Comparison of ENCODE assay signal across 8 cellular contexts in the genomic region with DNA sequence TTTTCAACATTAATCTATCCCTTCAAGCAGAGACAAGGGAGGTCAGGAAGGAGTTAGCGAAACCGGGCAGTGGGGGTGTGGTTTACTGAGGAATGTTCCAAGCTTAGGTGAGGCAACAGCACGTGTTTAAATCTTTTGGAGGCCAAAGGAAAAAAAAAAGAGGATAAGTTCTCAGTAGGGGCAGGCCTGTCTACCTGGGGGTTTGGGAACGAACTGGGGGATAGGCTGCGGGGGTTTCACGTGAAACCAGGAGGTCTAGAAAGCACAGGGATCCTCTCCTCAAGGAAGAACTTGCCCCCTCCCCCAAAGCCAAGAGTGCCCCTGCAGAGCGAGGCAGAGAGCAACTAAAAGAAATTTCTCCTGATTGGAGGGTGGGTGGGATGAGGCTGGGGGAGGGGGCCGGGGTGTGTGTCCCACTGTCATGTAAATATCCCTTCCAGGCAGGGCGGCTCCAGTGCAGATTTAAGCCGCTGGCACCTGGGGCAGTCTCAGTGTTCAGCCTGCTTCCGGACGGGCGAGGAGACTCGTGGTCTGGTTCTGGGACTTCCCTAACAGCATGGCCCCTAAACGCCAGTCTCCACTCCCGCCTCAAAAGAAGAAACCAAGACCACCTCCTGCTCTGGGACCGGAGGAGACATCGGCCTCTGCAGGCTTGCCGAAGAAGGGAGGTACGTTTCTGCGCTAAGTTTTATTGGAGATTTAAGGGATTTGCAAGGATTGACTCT. TPM values are rescaled to one million over a fixed set of nuclear protein-coding genes. Genes with fewer than 3 reads are reported as not detected.
DNase-seq lines count a peak whose midpoint lies in the region; ATAC-seq, FAIRE-seq and TF ChIP-seq lines count a peak whose summit lies in the region.

No MANE protein-coding gene starts in this region.

- H3K79me2 ChIP-seq in GM12878 (ENCODE audit: control insufficient read depth, insufficient read depth, low read length): peaks cover 70% of the 10 kb centered on the region

- H3K27me3 ChIP-seq in GM12878 (replicated peaks in 1 of 2; ENCODE audit: control insufficient read depth in 2 of 2, insufficient read depth in 2 of 2, low read length in 1 of 2): no peaks in the 10 kb centered on the region

- H3K9me3 ChIP-seq in GM12878 (replicated peaks; ENCODE audit: control insufficient read depth, insufficient read depth, low read length): no peaks in the 10 kb centered on the region

- H2AFZ ChIP-seq in GM12878 (ENCODE audit: control insufficient read depth, low read depth, low read length): peak overlapping the region; percentile 2; the same call in 1 of the 2 replicates

- RAD21 ChIA-PET in GM12878 (lab: Charles Lee; ENCODE audit: unreplicated experiment): interaction anchor here (0.7 to 1.7 kb wide), 8 partner anchors 10 to 131 kb away, joined by 3 to 6 read pairs (median 4); a partner anchor contains a TSS

- WGBS in GM12878 (ENCODE audit: insufficient coverage, insufficient replicate concordance, low lambda C conversion rate, missing lambda C conversion rate): under 1% methylated on average over 18 of the region's 21 CpGs

- no peak for TF ChIP-seq CTCF in GM12878 (IDR thresholded peaks at IDR 0.05 in 2 of 3, conservative IDR thresholded peaks at IDR 0.05 in 1 of 3; ENCODE audit: control insufficient read depth in 2 of 3, extremely low read depth in 1 of 3, insufficient read depth in 1 of 3, low read depth in 3 of 3, low read length in 3 of 3)

- in situ Hi-C loops in GM12878 (cut with MboI): no loop called here

- TF ChIP-seq RAD21 in GM12878 (IDR thresholded peaks at IDR 0.05; ENCODE audit: insufficient read depth, low read depth, low read length): no peak

- peak overlapping the region; percentile 93 for H3K4me2 ChIP-seq in GM12878 (ENCODE audit: control insufficient read depth, insufficient read depth)

- intact Hi-C loops in GM12878 (cut with micrococcal nuclease; ENCODE audit: unreplicated experiment): loop anchor here (2.0 to 10.0 kb wide), 2 partner anchors 41 to 129 kb away; a partner anchor contains a TSS

- H3K36me3 ChIP-seq in GM12878 (ENCODE audit: control insufficient read depth in 2 of 2, insufficient read depth in 2 of 2, low read length in 1 of 2): 0 out of 4 replicates have a peak, but pooled peaks cover 0 to 4% of the 10 kb centered on the region in 2 experiments

- peak; percentile 83 for TF ChIP-seq POLR2A in GM18526 (IDR thresholded peaks at IDR 0.05; ENCODE audit: extremely low read depth, insufficient read length)
- TF ChIP-seq POLR2A in GM12878 (IDR thresholded peaks at IDR 0.05; ENCODE audit: low read depth, low read length): peak; percentile 16; the same call in 1 of the 2 replicates

- TF ChIP-seq EP300 in GM12878 (IDR thresholded peaks at IDR 0.05; ENCODE audit: borderline replicate concordance in 1 of 2, control insufficient read depth in 1 of 2, low read depth in 2 of 2, low read length in 2 of 2): no peak

- peak; percentile 37 to 49 for DNase-seq in AML-193 (lab: John Stamatoyannopoulos, UW)
- peak; percentile 40 for DNase-seq in NOMO-1 treated with DMSO at 0.1 percent for 48 hours (lab: John Stamatoyannopoulos, UW; ENCODE audit: unreplicated experiment)
- no peak for DNase-seq in GM12878 (ENCODE audit: low read depth, low spot score)
- peak; percentile 88 for DNase-seq in iris pigment epithelial cell (ENCODE audit: low read depth)
- peak; percentile 32 for DNase-seq in stimulated activated CD4-positive, alpha-beta T cell treated with anti-CD3 and anti-CD28 coated beads, Interleukin-12 subunit alpha, Interleukin-12 subunit beta, amount 100 ng/mL, for 4 hours
- DNase-seq in mesenteric fat pad (ENCODE audit: low spot score): no peak

- H4K20me1 ChIP-seq in GM12878 (ENCODE audit: control insufficient read depth, insufficient read depth): no peaks in the 10 kb centered on the region

- BruUV-seq in GM12878 (replicated peaks; lab: Mats Ljungman, UMichigan): no TSS peak

- FAIRE-seq in GM12878 (lab: Jason Lieb, UNC): no peak

- H3K4me1 ChIP-seq in GM12878 (ENCODE audit: control insufficient read depth, insufficient read depth, low read length): peaks cover 13% of the 10 kb centered on the region; the same call in 1 of the 2 replicates

- POLR2A ChIA-PET in GM12878 (lab: Charles Lee): interaction anchor here (0.9 to 2.8 kb wide), 17 partner anchors 7 to 178 kb away, joined by 3 to 33 read pairs (median 5); a partner anchor contains a TSS

- peak overlapping the region; percentile 96 for H3K27ac ChIP-seq in GM12878 (ENCODE audit: control insufficient read depth, insufficient read depth)

- CTCF ChIA-PET in GM12878 (lab: Yijun Ruan, JAX): interaction anchor here (0.6 to 1.2 kb wide), 6 partner anchors 11 to 726 kb away, joined by 3 to 4 read pairs (median 3); no protein-coding TSS in a partner anchor

- peak overlapping the region; percentile 96 for H3K9ac ChIP-seq in GM12878 (ENCODE audit: control insufficient read depth, insufficient read depth, low read length)

- peak overlapping the region; percentile 95 for H3K4me3 ChIP-seq in GM12878

- SMC1A ChIA-PET in GM12878 (lab: Charles Lee; ENCODE audit: uncharacterized antibody, unreplicated experiment): interaction anchor here (0.9 to 3.0 kb wide), 9 partner anchors 8 to 146 kb away, joined by 3 to 12 read pairs (median 5); a partner anchor contains a TSS

- ATAC-seq in GM12878: peak; percentile 78
- ATAC-seq in GM18861 (IDR thresholded peaks at IDR 0.05; ENCODE audit: unreplicated experiment): no peak

RNA-seq across cellular contexts. Expression of a gene that starts 5.5 kb away (rescaled TPM):
- total RNA-seq in GM12878 (2013; cell fraction: nucleolus; rRNA removed): 113 and 116 TPM in 2 replicates
- total RNA-seq in GM12878 (2014; rRNA removed) (345 and 493 TPM in 2 replicates), GM12878 (2014; rRNA removed; fragmentation: Illumina TruSeq; extraction: Trizol) (676 and 706 TPM in 2 replicates), GM12878 (2021) (503 and 533 TPM in 2 replicates), mesenteric fat pad (197 TPM)
- 200 TPM for polyA plus RNA-seq in GM12878 (2011; ENCODE audit: low read depth)
- polyA plus RNA-seq in GM12878 (2011; rRNA removed) (305 and 466 TPM in 2 replicates), GM12878 (2014; fragmentation: Illumina TruSeq; extraction: Trizol) (597 and 873 TPM in 2 replicates), GM12878 (2014; fragmentation: Nextera tagmentation; extraction: Ambion mirVana) (100 to 1,000 TPM; 314 to 450 TPM), GM12878 (2014; rRNA removed) (274 and 284 TPM in 2 replicates), GM12878 (2016; fragmentation: Nextera tagmentation; extraction: Ambion mirVana) (100 to 1,000 TPM; 440 to 466 TPM)
- 97.5 and 103 TPM in 2 replicates for polyA plus RNA-seq in GM12878 (2011; cell fraction: cytosol; rRNA removed)
- polyA plus RNA-seq in GM12878 (2011; cell fraction: nucleus; rRNA removed): 103 and 128 TPM in 2 replicates
- polyA plus RNA-seq in GM12878 (2012): 315 and 365 TPM in 2 replicates
- 143 and 207 TPM in 2 replicates for polyA minus RNA-seq in GM12878 (2011; rRNA and poly(A)+ RNA removed)
- 162 and 163 TPM in 2 replicates for polyA minus RNA-seq in GM12878 (2011; cell fraction: cytosol; rRNA and poly(A)+ RNA removed)
- polyA minus RNA-seq in GM12878 (2011; cell fraction: nucleus; rRNA and poly(A)+ RNA removed): 58.5 and 94.0 TPM in 2 replicates

RNA-seq across cellular contexts. Expression of a gene that starts 18.8 kb away (rescaled TPM):
- 5.1 and 5.5 TPM in 2 replicates for total RNA-seq in GM12878 (2013; cell fraction: nucleolus; rRNA removed)
- total RNA-seq in GM12878 (2014; rRNA removed): 5.1 and 6.3 TPM in 2 replicates
- 3.3 and 3.9 TPM in 2 replicates for total RNA-seq in GM12878 (2014; rRNA removed; fragmentation: Illumina TruSeq; extraction: Trizol)
- 7.6 and 8.2 TPM in 2 replicates for total RNA-seq in GM12878 (2021)
- polyA plus RNA-seq in GM12878 (2011; ENCODE audit: low read depth): 3.1 TPM
- polyA plus RNA-seq in GM12878 (2011; rRNA removed): 2.5 and 3.6 TPM in 2 replicates
- 3.7 and 4.3 TPM in 2 replicates for polyA plus RNA-seq in GM12878 (2011; cell fraction: cytosol; rRNA removed)
- 19.1 and 20.3 TPM in 2 replicates for polyA plus RNA-seq in GM12878 (2011; cell fraction: nucleus; rRNA removed)
- 4.5 and 5.8 TPM in 2 replicates for polyA plus RNA-seq in GM12878 (2012)
- 2.1 and 3.1 TPM in 2 replicates for polyA plus RNA-seq in GM12878 (2014; fragmentation: Illumina TruSeq; extraction: Trizol)
- polyA plus RNA-seq in GM12878 (2014; fragmentation: Nextera tagmentation; extraction: Ambion mirVana): under 1 TPM; 0.35 to 0.47 TPM
- 11.0 and 11.7 TPM in 2 replicates for polyA plus RNA-seq in GM12878 (2014; rRNA removed)
- polyA plus RNA-seq in GM12878 (2016; fragmentation: Nextera tagmentation; extraction: Ambion mirVana): 1 to 10 TPM; 1.5 to 2.1 TPM
- 0.88 and 2.7 TPM in 2 replicates for polyA minus RNA-seq in GM12878 (2011; rRNA and poly(A)+ RNA removed)
- 1.3 and 2.6 TPM in 2 replicates for polyA minus RNA-seq in GM12878 (2011; cell fraction: cytosol; rRNA and poly(A)+ RNA removed)
- polyA minus RNA-seq in GM12878 (2011; cell fraction: nucleus; rRNA and poly(A)+ RNA removed): 1.9 and 3.0 TPM in 2 replicates
- total RNA-seq in mesenteric fat pad: 14.7 TPM

RNA-seq across cellular contexts. Expression of a gene that starts 26.9 kb away (rescaled TPM):
- 32.1 and 34.2 TPM in 2 replicates for total RNA-seq in GM12878 (2013; cell fraction: nucleolus; rRNA removed)
- total RNA-seq in GM12878 (2014; rRNA removed) (91.1 and 109 TPM in 2 replicates), GM12878 (2014; rRNA removed; fragmentation: Illumina TruSeq; extraction: Trizol) (18.4 and 19.7 TPM in 2 replicates), GM12878 (2021) (61.0 and 64.7 TPM in 2 replicates), mesenteric fat pad (9.8 TPM)
- 7.8 TPM for polyA plus RNA-seq in GM12878 (2011; ENCODE audit: low read depth)
- polyA plus RNA-seq in GM12878 (2011; rRNA removed) (15.4 and 31.2 TPM in 2 replicates), GM12878 (2014; fragmentation: Illumina TruSeq; extraction: Trizol) (2.4 and 11.1 TPM in 2 replicates), GM12878 (2014; fragmentation: Nextera tagmentation; extraction: Ambion mirVana) (1 to 10 TPM in 1 of 2 experiments, under 1 TPM in 1; 0.89 to 2.3 TPM), GM12878 (2014; rRNA removed) (84.1 and 95.5 TPM in 2 replicates), GM12878 (2016; fragmentation: Nextera tagmentation; extraction: Ambion mirVana) (100 to 1,000 TPM in 1 of 2 experiments, 10 to 100 TPM in 1; 88.0 to 118 TPM)
- polyA plus RNA-seq in GM12878 (2011; cell fraction: cytosol; rRNA removed): 56.6 and 87.5 TPM in 2 replicates
- polyA plus RNA-seq in GM12878 (2011; cell fraction: nucleus; rRNA removed): 148 and 152 TPM in 2 replicates
- polyA plus RNA-seq in GM12878 (2012): 27.3 and 36.1 TPM in 2 replicates
- 23.1 and 53.1 TPM in 2 replicates for polyA minus RNA-seq in GM12878 (2011; rRNA and poly(A)+ RNA removed)
- polyA minus RNA-seq in GM12878 (2011; cell fraction: cytosol; rRNA and poly(A)+ RNA removed): 24.2 and 25.3 TPM in 2 replicates
- polyA minus RNA-seq in GM12878 (2011; cell fraction: nucleus; rRNA and poly(A)+ RNA removed): 27.9 and 38.6 TPM in 2 replicates

RNA-seq across cellular contexts. Expression of a gene that starts 40.4 kb away (rescaled TPM):
- 20.0 and 21.5 TPM in 2 replicates for total RNA-seq in GM12878 (2013; cell fraction: nucleolus; rRNA removed)
- 99.0 and 112 TPM in 2 replicates for total RNA-seq in GM12878 (2014; rRNA removed)
- total RNA-seq in GM12878 (2014; rRNA removed; fragmentation: Illumina TruSeq; extraction: Trizol): 20.5 and 24.8 TPM in 2 replicates
- total RNA-seq in GM12878 (2021): 67.2 and 75.1 TPM in 2 replicates
- polyA plus RNA-seq in GM12878 (2011; ENCODE audit: low read depth): 21.7 TPM
- polyA plus RNA-seq in GM12878 (2011; rRNA removed): 8.3 and 23.7 TPM in 2 replicates
- 46.4 and 86.3 TPM in 2 replicates for polyA plus RNA-seq in GM12878 (2011; cell fraction: cytosol; rRNA removed)
- 60.3 and 66.9 TPM in 2 replicates for polyA plus RNA-seq in GM12878 (2011; cell fraction: nucleus; rRNA removed)
- 57.0 and 66.6 TPM in 2 replicates for polyA plus RNA-seq in GM12878 (2012)
- polyA plus RNA-seq in GM12878 (2014; fragmentation: Illumina TruSeq; extraction: Trizol): 1.5 and 13.9 TPM in 2 replicates
- 1 to 10 TPM in 1 of 2 experiments, under 1 TPM in 1; 0.95 to 9.9 TPM for polyA plus RNA-seq in GM12878 (2014; fragmentation: Nextera tagmentation; extraction: Ambion mirVana)
- 106 and 139 TPM in 2 replicates for polyA plus RNA-seq in GM12878 (2014; rRNA removed)
- polyA plus RNA-seq in GM12878 (2016; fragmentation: Nextera tagmentation; extraction: Ambion mirVana): 100 to 1,000 TPM; 129 to 146 TPM
- polyA minus RNA-seq in GM12878 (2011; rRNA and poly(A)+ RNA removed): 16.3 and 32.5 TPM in 2 replicates
- 23.1 and 28.5 TPM in 2 replicates for polyA minus RNA-seq in GM12878 (2011; cell fraction: cytosol; rRNA and poly(A)+ RNA removed)
- 10.5 and 15.1 TPM in 2 replicates for polyA minus RNA-seq in GM12878 (2011; cell fraction: nucleus; rRNA and poly(A)+ RNA removed)
- 18.4 TPM for total RNA-seq in mesenteric fat pad

Comparison
In these comparisons a context has a peak if more than half of its experiments do, and no peak if none do; other contexts are left out.
1. DNase-seq: peak in AML-193 (2 of 2), NOMO-1 treated with DMSO at 0.1 percent for 48 hours (single experiment), iris pigment epithelial cell (single experiment) and stimulated activated CD4-positive, alpha-beta T cell treated with anti-CD3 and anti-CD28 coated beads, Interleukin-12 subunit alpha, Interleukin-12 subunit beta, amount 100 ng/mL, for 4 hours (single experiment); none in GM12878 (single experiment) and mesenteric fat pad (single experiment).